32 cellular contexts compared by ENCODE assay signal in the genomic region with DNA sequence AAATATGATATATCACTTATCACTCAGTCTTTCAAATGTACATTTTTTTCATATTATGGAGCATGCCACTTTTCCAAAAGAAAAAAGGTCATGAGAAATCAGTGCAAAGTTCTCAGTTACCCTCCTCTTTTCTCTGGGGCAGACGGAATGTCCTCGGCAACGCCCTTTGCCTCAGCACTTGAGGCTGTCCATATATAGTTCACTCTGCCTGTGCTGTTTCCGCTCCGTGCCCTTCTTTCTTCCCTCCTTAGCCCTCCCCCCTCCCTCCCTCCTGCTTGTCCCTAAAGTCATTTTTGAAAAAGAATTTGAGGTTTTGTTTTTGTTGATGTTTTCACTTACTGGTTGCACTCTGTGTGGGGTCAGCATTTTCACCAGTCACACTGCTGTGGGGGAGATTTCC. TPM values are rescaled to one million over a fixed set of nuclear protein-coding genes. Genes with fewer than 3 reads are reported as not detected.
"Had no signal": no experiment of that assay in that cellular context is flagged by ENCODE, and none has a peak within 500 bp of the region (broad histone marks: within the 10 kb centered on the region; RNA-seq: fewer than 3 reads in every experiment).

No MANE protein-coding gene starts in this region.

- H3K36me3 ChIP-seq: ascending aorta, brain microvascular endothelial cell, lower lobe of right lung, right lobe of liver, tibial nerve had no signal

- H3K4me3 ChIP-seq: ascending aorta, lower lobe of right lung, right lobe of liver, tibial nerve had no signal

- H3K27ac Mint-ChIP-seq: activated naive CD4-positive, alpha-beta T cell treated with anti-CD3 and anti-CD28 coated beads, Interleukin-2, amount 10 ng/mL, durations not matched to agents 7 days and 5 days; activated naive CD8-positive, alpha-beta T cell treated with anti-CD3 and anti-CD28 coated beads, Interleukin-2, amount 10 ng/mL, durations not matched to agents 7 days and 5 days; endodermal cell had no signal

- H3K9me3 ChIP-seq: ascending aorta, lower lobe of right lung, right lobe of liver, tibial nerve had no signal

- H3K36me3 Mint-ChIP-seq: activated naive CD8-positive, alpha-beta T cell treated with anti-CD3 and anti-CD28 coated beads, Interleukin-2, amount 10 ng/mL, durations not matched to agents 7 days and 5 days had no signal

- H3K4me3 Mint-ChIP-seq: activated naive CD4-positive, alpha-beta T cell treated with anti-CD3 and anti-CD28 coated beads, Interleukin-2, amount 10 ng/mL, durations not matched to agents 7 days and 5 days; activated naive CD8-positive, alpha-beta T cell treated with anti-CD3 and anti-CD28 coated beads, Interleukin-2, amount 10 ng/mL, durations not matched to agents 7 days and 5 days; naive thymus-derived CD8-positive, alpha-beta T cell had no signal

- H3K9me3 Mint-ChIP-seq: activated naive CD4-positive, alpha-beta T cell treated with anti-CD3 and anti-CD28 coated beads, Interleukin-2, amount 10 ng/mL, durations not matched to agents 7 days and 5 days; activated naive CD8-positive, alpha-beta T cell treated with anti-CD3 and anti-CD28 coated beads, Interleukin-2, amount 10 ng/mL, durations not matched to agents 7 days and 5 days; endodermal cell had no signal

- DNase-seq: activated CD4-positive, alpha-beta T cell treated with anti-CD3 and anti-CD28 coated beads for 48 hours; activated CD4-positive, alpha-beta T cell treated with anti-CD3 and anti-CD28 coated beads, Interleukin-2, amount 50 U/mL, for 48 hours; activated CD8-positive, alpha-beta memory T cell treated with anti-CD3 and anti-CD28 coated beads for 24 hours; activated gamma-delta T cell; activated naive CD4-positive, alpha-beta T cell treated with anti-CD3 and anti-CD28 coated beads, Interleukin-2, amount 10 ng/mL, durations not matched to agents 7 days and 5 days; activated naive CD8-positive, alpha-beta T cell treated with anti-CD3 and anti-CD28 coated beads, Interleukin-2, amount 10 ng/mL, durations not matched to agents 7 days and 5 days; activated T-cell treated with anti-CD3 and anti-CD28 coated beads, Interleukin-2, amount 50 U/mL, for 1 hour; brain microvascular endothelial cell; foreskin fibroblast; head of caudate nucleus; hypothalamus; kidney glomerular epithelial cell; lower lobe of right lung; mesenchymal stem cell; naive thymus-derived CD8-positive, alpha-beta T cell; right lobe of liver; stimulated activated CD4-positive, alpha-beta T cell treated with anti-CD3 and anti-CD28 coated beads, Interleukin-2, amount 100 ng/mL, for 48 hours; stimulated activated naive CD4-positive, alpha-beta T cell treated with Interleukin-2 at 50 U/mL for 16 hours; T-helper 9 cell had no signal

- ATAC-seq: activated CD4-positive, CD25-positive, alpha-beta regulatory T cell treated with anti-CD3 and anti-CD28 coated beads, Interleukin-2, amount 50 U/mL, for 24 hours; esophagus mucosa; left lobe of liver; lower lobe of right lung; naive thymus-derived CD8-positive, alpha-beta T cell had no signal

- H3K27ac ChIP-seq: ascending aorta, brain microvascular endothelial cell, lower lobe of right lung, right lobe of liver, tibial nerve, VCaP had no signal

RNA-seq across cellular contexts. Expression of gene BARHL2, which starts 5.4 kb away (rescaled TPM):
- total RNA-seq: activated naive CD8-positive, alpha-beta T cell treated with anti-CD3 and anti-CD28 coated beads, Interleukin-2, amount 10 ng/mL, durations not matched to agents 7 days and 5 days; ascending aorta; cardiac septum; endodermal cell; esophagus mucosa; left lobe of liver; lower lobe of right lung; naive thymus-derived CD8-positive, alpha-beta T cell; omental fat pad; posterior vena cava; right lobe of liver; skeletal muscle tissue; temporal lobe; tibial nerve; urinary bladder had no signal
